Comparison of ENCODE assay signal across 19 cellular contexts in genomic region chr1:11522400-11523235, GRCh38. TPM values are rescaled to one million over a fixed set of nuclear protein-coding genes. Genes with fewer than 3 reads are reported as not detected.
DNase-seq lines count a peak whose midpoint lies in the region; ATAC-seq and TF ChIP-seq lines count a peak whose summit lies in the region.
"Had no signal": no experiment of that assay in that cellular context is flagged by ENCODE, and none has a peak within 500 bp of the region (broad histone marks: within the 10 kb centered on the region; RNA-seq: fewer than 3 reads in every experiment).

No MANE protein-coding gene starts in this region.

- TF ChIP-seq RAD21 in SK-N-SH (IDR thresholded peaks at IDR 0.05; ENCODE audit: low read length), result no peak

- no peak for TF ChIP-seq CTCF in SK-N-SH (IDR thresholded peaks at IDR 0.05)
- no peak for TF ChIP-seq CTCF in sigmoid colon (IDR thresholded peaks at IDR 0.05)

- CTCF ChIA-PET in SK-N-SH (lab: Yijun Ruan, JAX), result interaction anchor here (0.9 to 1.5 kb wide), 3 partner anchors 30 to 185 kb away, joined by 4 to 6 read pairs (median 4); partner anchors contain the start of gene DISP3

- TF ChIP-seq POLR2A in sigmoid colon (IDR thresholded peaks at IDR 0.05), result no peak

- no peaks in the 10 kb centered on the region for H3K27me3 ChIP-seq in SK-N-SH (ENCODE audit: insufficient read depth)
- no peaks in the 10 kb centered on the region for H3K27me3 ChIP-seq in HUES6 (ENCODE audit: control insufficient read depth, insufficient read depth, low read length)
- no peaks in the 10 kb centered on the region for H3K27me3 ChIP-seq in sigmoid colon
- H3K27me3 ChIP-seq: BLaER1 had no signal

- no peak overlapping the region for H3K4me3 ChIP-seq in SK-N-SH (ENCODE audit: low read depth in 2 of 2, low read length in 1 of 2)
- H3K4me3 ChIP-seq in HUES6 (ENCODE audit: low read depth, low read length), result no peak overlapping the region
- no peak overlapping the region for H3K4me3 ChIP-seq in sigmoid colon
- H3K4me3 ChIP-seq: BLaER1, SK-N-MC had no signal

- no peaks in the 10 kb centered on the region for H3F3A ChIP-seq in SK-N-SH (replicated peaks; ENCODE audit: insufficient read depth)

- H3K79me2 ChIP-seq in SK-N-SH (ENCODE audit: insufficient read depth), result no peaks in the 10 kb centered on the region

- ATAC-seq in SK-N-SH treated with all-trans-retinoic acid at 6 μM for 48 hours (0 out of 3 replicates have a peak, but pooled peaks have one; percentile 16), GM19023 (IDR thresholded peaks at IDR 0.05; ENCODE audit: unreplicated experiment) (no peak)
- ATAC-seq: PC-3 had no signal

- H3K9me2 ChIP-seq in SK-N-SH, result no peaks in the 10 kb centered on the region

- no peaks in the 10 kb centered on the region for H3K36me3 ChIP-seq in SK-N-SH (replicated peaks in 1 of 2; ENCODE audit: control insufficient read depth in 1 of 2, insufficient read depth in 2 of 2, low read length in 1 of 2)
- H3K36me3 ChIP-seq in HUES6 (ENCODE audit: control insufficient read depth, insufficient read depth, low read length), result peaks cover 3% of the 10 kb centered on the region; the same call in 1 of the 2 replicates
- no peaks in the 10 kb centered on the region for H3K36me3 ChIP-seq in sigmoid colon

- TF ChIP-seq EP300 in SK-N-SH (IDR thresholded peaks at IDR 0.05; ENCODE audit: borderline replicate concordance in 1 of 2, low read depth in 1 of 2, low read length in 1 of 2), result no peak
- no peak for TF ChIP-seq EP300 in sigmoid colon (IDR thresholded peaks at IDR 0.05)

- H3K4me1 ChIP-seq in SK-N-SH (ENCODE audit: control insufficient read depth in 1 of 2, insufficient read depth in 2 of 2, low read depth in 1 of 2, low read length in 1 of 2) (peaks cover 0 to 20% of the 10 kb centered on the region in 2 experiments; a peak in 1 of 4 replicates), HUES6 (ENCODE audit: control insufficient read depth, insufficient read depth, low read length) (peaks cover 4% of the 10 kb centered on the region; the same call in 1 of the 2 replicates), sigmoid colon (no peaks in the 10 kb centered on the region)

- no peak overlapping the region for H3K4me2 ChIP-seq in SK-N-SH
- H3K4me2 ChIP-seq: BLaER1 had no signal

- DNase-seq in SK-N-SH (no peak), iPS-NIHi11 (ENCODE audit: low spot score) (peak; percentile 16), sigmoid colon (peak; percentile 54), epidermal melanocyte (ENCODE audit: insufficient read length, low spot score) (no peak), NCI-H2227 (lab: John Stamatoyannopoulos, UW; ENCODE audit: unreplicated experiment) (no peak)
- DNase-seq: DMS 273 treated with DMSO at 0.1 percent for 48 hours, KG1, NCI-H1092, NCI-H1694 treated with DMSO at 0.1 percent for 48 hours, NCI-H446 treated with DMSO at 0.1 percent for 48 hours, NCI-H748 treated with DMSO at 0.1 percent for 48 hours, PC-3 had no signal

- H3K9me3 ChIP-seq in SK-N-SH (no peaks in the 10 kb centered on the region), HUES6 (ENCODE audit: control insufficient read depth, insufficient read depth, low read depth, low read length) (no peaks in the 10 kb centered on the region), sigmoid colon (no peaks in the 10 kb centered on the region)
- H3K9me3 ChIP-seq: BLaER1 had no signal

- no peak overlapping the region for H3K9ac ChIP-seq in SK-N-SH
- no peak overlapping the region for H3K9ac ChIP-seq in HUES6 (ENCODE audit: low read length)
- H3K9ac ChIP-seq: BLaER1 had no signal

- no peaks in the 10 kb centered on the region for H4K20me1 ChIP-seq in SK-N-SH (ENCODE audit: insufficient read depth)
- H4K20me1 ChIP-seq: BLaER1 had no signal

- intact Hi-C loops in sigmoid colon (cut with DNase I), result no loop called here

- WGBS in SK-N-SH (ENCODE audit: low lambda C conversion rate), result 58% methylated on average over 5 of the region's 8 CpGs
- 73 to 83% methylated on average over 8 of the region's 8 CpGs for WGBS in sigmoid colon, 2 donors

- POLR2A ChIA-PET in SK-N-SH (lab: Yijun Ruan, JAX), result no interaction called here

- H2AFZ ChIP-seq in SK-N-SH (ENCODE audit: low read depth), result no peak overlapping the region

- H3K27ac ChIP-seq in SK-N-SH (ENCODE audit: low read depth in 2 of 2, low read length in 1 of 2) (no peak overlapping the region; a peak in 1 of 4 replicates), HUES6 (ENCODE audit: low read depth, low read length) (peak overlapping the region; percentile 33; the same call in 1 of the 2 replicates), sigmoid colon (no peak overlapping the region)
- H3K27ac ChIP-seq: 22Rv1, HL-60, SK-N-MC had no signal

TF ChIP-seq in SK-N-SH treated with all-trans-retinoic acid at 6 μM for 48 hours, 23 proteins besides CTCF, POLR2A, EP300 and RAD21 (continues in another document):
- TF ChIP-seq ISL1 (CRISPR knock-in tag; IDR thresholded peaks at IDR 0.05), result no peak
- TF ChIP-seq ZNF565 (CRISPR knock-in tag; conservative IDR thresholded peaks at IDR 0.05; ENCODE audit: low read depth), result no peak
- TF ChIP-seq ARNTL (CRISPR knock-in tag; IDR thresholded peaks at IDR 0.05; ENCODE audit: borderline replicate concordance, low read depth), result no peak
- TF ChIP-seq ZFP3 (CRISPR knock-in tag; IDR thresholded peaks at IDR 0.05), result no peak
- TF ChIP-seq PPARA (CRISPR knock-in tag; IDR thresholded peaks at IDR 0.05; ENCODE audit: borderline replicate concordance), result no peak
- TF ChIP-seq BACH2 (CRISPR knock-in tag; IDR thresholded peaks at IDR 0.05; ENCODE audit: borderline replicate concordance), result no peak
- no peak for TF ChIP-seq TSHZ2 (CRISPR knock-in tag; IDR thresholded peaks at IDR 0.05)

TF ChIP-seq in SK-N-SH, 30 proteins besides CTCF, POLR2A, EP300 and RAD21:
- TF ChIP-seq NFIC (IDR thresholded peaks at IDR 0.05; ENCODE audit: borderline replicate concordance), result no peak
TF ChIP-seq in SK-N-SH: peak in this region for 0.

RNA-seq across cellular contexts. Expression of gene DISP3, which starts 43.7 kb away (rescaled TPM):
- polyA plus RNA-seq in SK-N-SH (2012; rRNA removed) (0.08 and 0.15 TPM in 2 replicates), sigmoid colon (under 1 TPM in 1 of 3 donors, not detected in 2; 0.16 TPM)
- 0.05 and 0.13 TPM in 2 replicates for polyA plus RNA-seq in SK-N-SH (2012; cell fraction: cytosol; rRNA removed)
- 0.39 and 0.46 TPM in 2 replicates for polyA plus RNA-seq in SK-N-SH (2012; cell fraction: nucleus; rRNA removed)
- total RNA-seq in sigmoid colon, result under 1 TPM in 2 of 4 donors, not detected in 2; under 0.01 to 0.28 TPM

Comparison
In these comparisons a context has a peak if more than half of its experiments do, and no peak if none do; other contexts are left out.
1. DNase-seq: peak in iPS-NIHi11 (single experiment) and sigmoid colon (single experiment); none in SK-N-SH (single experiment), epidermal melanocyte (single experiment) and NCI-H2227 (single experiment).